11 cellular contexts compared by ENCODE assay signal in genomic region chr2:237315881-237316225, GRCh38.
DNase-seq lines count a peak whose midpoint lies in the region; ATAC-seq and TF ChIP-seq lines count a peak whose summit lies in the region.
"Had no signal": no experiment of that assay in that cellular context is flagged by ENCODE, and none has a peak within 500 bp of the region (broad histone marks: within the 10 kb centered on the region; RNA-seq: fewer than 3 reads in every experiment).

No MANE protein-coding gene starts in this region.

- H3K9me3 ChIP-seq in PC-3 (ENCODE audit: low read length) (no peaks in the 10 kb centered on the region), stomach (no peaks in the 10 kb centered on the region)

- H3K4me3 ChIP-seq in PC-3 (ENCODE audit: low read length) (no peak overlapping the region), fibroblast of pulmonary artery (replicated peaks; ENCODE audit: low read depth, low read length) (no peak overlapping the region), stomach (no peak overlapping the region)

- no peak overlapping the region for H3K9ac ChIP-seq in PC-3 (ENCODE audit: low read length)

- no peak overlapping the region for H2AFZ ChIP-seq in PC-3 (ENCODE audit: low read length)

- H3K27ac ChIP-seq in PC-3 (ENCODE audit: low read length) (no peak overlapping the region), stomach (peak overlapping the region in 4 of 5 donors; percentile 80 to 91 (median 85))

- H3K27ac Mint-ChIP-seq in mesothelial cell of epicardium (peak overlapping the region; percentile 85), natural killer cell (no peak overlapping the region)
- H3K27ac Mint-ChIP-seq: activated CD8-positive, alpha-beta T cell treated with anti-CD3 and anti-CD28 coated beads, Interleukin-2, amount 10 ng/mL, durations not matched to agents 7 days and 5 days had no signal

- no TSS peak for BruUV-seq in PC-3 (replicated peaks; lab: Mats Ljungman, UMichigan)

- H3K27me3 ChIP-seq in PC-3 (ENCODE audit: low read length) (no peaks in the 10 kb centered on the region), stomach (no peaks in the 10 kb centered on the region)

- TF ChIP-seq EP300 in stomach (IDR thresholded peaks at IDR 0.05) = no peak

- POLR2A ChIA-PET in PC-3 (lab: Charles Lee; ENCODE audit: unreplicated experiment) = no interaction called here

- 16 to 27% (median 24%) methylated on average over 6 of the region's 6 CpGs for WGBS in stomach, 5 donors

- H3K4me1 ChIP-seq in PC-3 (ENCODE audit: insufficient read depth, low read length) (no peaks in the 10 kb centered on the region), stomach (peaks cover 8 to 63% (median 27%) of the 10 kb centered on the region in 4 donors)

- H3K9me2 ChIP-seq in PC-3 (replicated peaks; ENCODE audit: low read length) = no peaks in the 10 kb centered on the region

- H3K4me2 ChIP-seq in PC-3 (ENCODE audit: low read length) = no peak overlapping the region

- TF ChIP-seq CTCF in PC-3 (conservative IDR thresholded peaks at IDR 0.05; ENCODE audit: low read depth, low read length) (no peak), fibroblast of pulmonary artery (IDR thresholded peaks at IDR 0.05; ENCODE audit: low read length, missing control alignments) (no peak), mesothelial cell of epicardium (IDR thresholded peaks at IDR 0.05; ENCODE audit: unreplicated experiment) (no peak), stomach (IDR thresholded peaks at IDR 0.05) (no peak), natural killer cell (IDR thresholded peaks at IDR 0.05) (no peak)

- intact Hi-C loops in PC-3 (cut with micrococcal nuclease) = no loop called here
- intact Hi-C loops in stomach (cut with DNase I; ENCODE audit: low total_unique reads) = no loop called here
- intact Hi-C loops in natural killer cell (cut with micrococcal nuclease) = no loop called here

- no peaks in the 10 kb centered on the region for H3K36me3 ChIP-seq in PC-3 (ENCODE audit: low read depth, low read length)
- H3K36me3 ChIP-seq in stomach = no peaks in the 10 kb centered on the region

- 0 out of 2 replicates have a peak, but pooled peaks have one; percentile 18 for ATAC-seq in PC-3
- ATAC-seq in GM21367 (IDR thresholded peaks at IDR 0.05; ENCODE audit: unreplicated experiment) = no peak
- no peak for ATAC-seq in natural killer cell
- ATAC-seq: activated CD8-positive, alpha-beta T cell treated with anti-CD3 and anti-CD28 coated beads, Interleukin-2, amount 10 ng/mL, durations not matched to agents 7 days and 5 days had no signal

- no peak overlapping the region for H3K4me3 Mint-ChIP-seq in mesothelial cell of epicardium
- H3K4me3 Mint-ChIP-seq in natural killer cell = no peak overlapping the region
- H3K4me3 Mint-ChIP-seq: activated CD8-positive, alpha-beta T cell treated with anti-CD3 and anti-CD28 coated beads, Interleukin-2, amount 10 ng/mL, durations not matched to agents 7 days and 5 days had no signal

- H3K27me3 Mint-ChIP-seq in mesothelial cell of epicardium (ENCODE audit: low read depth) = no peaks in the 10 kb centered on the region
- H3K27me3 Mint-ChIP-seq in natural killer cell (ENCODE audit: low read depth in 2 of 2) = peaks cover 16 to 24% of the 10 kb centered on the region in 2 donors

- H3K36me3 Mint-ChIP-seq in mesothelial cell of epicardium (no peaks in the 10 kb centered on the region), natural killer cell (no peaks in the 10 kb centered on the region)

- no peaks in the 10 kb centered on the region for H3K9me3 Mint-ChIP-seq in mesothelial cell of epicardium
- H3K9me3 Mint-ChIP-seq in natural killer cell = no peaks in the 10 kb centered on the region

- peaks cover 52% of the 10 kb centered on the region for H3K4me1 Mint-ChIP-seq in mesothelial cell of epicardium
- no peaks in the 10 kb centered on the region for H3K4me1 Mint-ChIP-seq in natural killer cell

- DNase-seq in PC-3 = no peak
- peak; percentile 73 for DNase-seq in fibroblast of pulmonary artery (ENCODE audit: low read depth)
- no peak for DNase-seq in mesothelial cell of epicardium (ENCODE audit: low spot score in 2 of 2, unreplicated experiment in 2 of 2)
- no peak for DNase-seq in stomach
- no peak for DNase-seq in DMS114 treated with DMSO at 0.1 percent for 48 hours (lab: John Stamatoyannopoulos, UW; ENCODE audit: unreplicated experiment)
- no peak for DNase-seq in natural killer cell
- no peak for DNase-seq in SW480 (ENCODE audit: low spot score)
- DNase-seq: activated CD8-positive, alpha-beta T cell treated with anti-CD3 and anti-CD28 coated beads, Interleukin-2, amount 10 ng/mL, durations not matched to agents 7 days and 5 days; activated gamma-delta T cell treated with Interleukin-2 at 50 U/mL for 16 hours; AML-193 had no signal

- H3F3A ChIP-seq in PC-3 (ENCODE audit: low read length, unreplicated experiment) = no peaks in the 10 kb centered on the region

- CTCF ChIA-PET in PC-3 (lab: Charles Lee) = no interaction called here

- no peaks in the 10 kb centered on the region for H3K79me2 ChIP-seq in PC-3 (ENCODE audit: low read length)

- H4K20me1 ChIP-seq in PC-3 (ENCODE audit: low read length) = no peaks in the 10 kb centered on the region

- TF ChIP-seq POLR2A in stomach (IDR thresholded peaks at IDR 0.05) = no peak
